1 cellular context compared by ENCODE assay signal in genomic region chr17:59706900-59707181, GRCh38.
TF ChIP-seq lines count a peak whose summit lies in the region.

No MANE protein-coding gene starts in this region.

TF ChIP-seq in A549, 52 proteins besides CTCF, POLR2A, EP300 and RAD21 (continued from another document):
- TF ChIP-seq HMGXB4 (CRISPR knock-in tag; IDR thresholded peaks at IDR 0.05; ENCODE audit: borderline replicate concordance), result peak; percentile 65; the same call in 1 of the 2 replicates
- no peak for TF ChIP-seq BCL3 (IDR thresholded peaks at IDR 0.05)
- TF ChIP-seq HOXB13 (CRISPR knock-in tag; IDR thresholded peaks at IDR 0.05; ENCODE audit: low read depth), result no peak
- no peak for TF ChIP-seq RARB (CRISPR knock-in tag; IDR thresholded peaks at IDR 0.05)
- TF ChIP-seq HOXB5 (CRISPR knock-in tag; IDR thresholded peaks at IDR 0.05), result no peak
- no peak for TF ChIP-seq ESRRA (IDR thresholded peaks at IDR 0.05; ENCODE audit: borderline replicate concordance, low read length)
- peak; percentile 62 for TF ChIP-seq TFCP2L1 (CRISPR knock-in tag; IDR thresholded peaks at IDR 0.05)
- no peak for TF ChIP-seq CHD4 (IDR thresholded peaks at IDR 0.05; ENCODE audit: borderline replicate concordance)
- no peak for TF ChIP-seq POLR2AphosphoS2 (conservative IDR thresholded peaks at IDR 0.05; ENCODE audit: low read length)
- no peak for TF ChIP-seq MAZ (IDR thresholded peaks at IDR 0.05; ENCODE audit: borderline replicate concordance, low read depth, low read length)
- TF ChIP-seq EHMT2 (IDR thresholded peaks at IDR 0.05; ENCODE audit: low read depth), result no peak
- no peak for TF ChIP-seq SMC3 (IDR thresholded peaks at IDR 0.05)
- TF ChIP-seq HEYL (CRISPR knock-in tag; IDR thresholded peaks at IDR 0.05), result no peak
- TF ChIP-seq ZC3H11A (IDR thresholded peaks at IDR 0.05), result no peak
- TF ChIP-seq HDAC2 (IDR thresholded peaks at IDR 0.05), result peak; percentile 48; the same call in 1 of the 2 replicates
- TF ChIP-seq PBX3 (IDR thresholded peaks at IDR 0.05), result no peak
TF ChIP-seq in A549: peak in this region for 6.
